Comparison of ENCODE assay signal across 8 cellular contexts in the genomic region with DNA sequence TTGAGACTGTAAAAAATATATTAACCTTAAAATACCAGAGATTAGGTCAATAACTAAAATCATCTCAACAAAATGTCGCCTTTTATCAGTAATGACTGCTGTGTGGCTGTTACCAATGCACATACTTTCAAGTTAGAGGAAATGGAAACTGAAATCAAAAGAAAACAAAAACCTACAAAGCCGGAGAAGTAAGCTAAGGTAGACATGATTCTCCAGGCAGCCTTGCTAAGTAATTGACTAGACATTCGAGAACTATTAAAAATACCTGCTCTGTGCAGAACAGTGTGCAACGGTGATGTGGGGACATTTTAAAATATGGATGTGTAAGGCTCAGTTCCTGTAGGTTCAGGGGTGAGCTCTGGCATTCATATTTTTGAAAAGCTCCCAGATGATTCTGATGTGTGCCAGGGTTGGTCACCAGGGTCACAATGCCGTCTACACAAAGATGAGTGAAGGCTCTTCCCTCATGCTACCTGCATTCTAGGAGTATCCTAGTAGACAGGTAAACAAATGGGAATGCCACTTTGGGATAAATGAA. TPM values are rescaled to one million over a fixed set of nuclear protein-coding genes. Genes with fewer than 3 reads are reported as not detected.
DNase-seq lines count a peak whose midpoint lies in the region; ATAC-seq, FAIRE-seq and TF ChIP-seq lines count a peak whose summit lies in the region.

No MANE protein-coding gene starts in this region.

- H3K4me3 ChIP-seq in BLaER1 treated with 17β-estradiol and CSF1 and Interleukin-3, amounts not matched to agents 10 nM and 100 nM, result peak overlapping the region; percentile 54 to 79 (median 65)
- H3K4me3 ChIP-seq in IMR-90 (ENCODE audit: insufficient read depth, low read depth, low read length) (no peak overlapping the region), mammary epithelial cell (replicated peaks in 1 of 3; ENCODE audit: insufficient read depth in 1 of 3, low read depth in 2 of 3, low read length in 3 of 3) (peak overlapping the region; percentile 50 to 57 (median 56)), mucosa of descending colon (peak overlapping the region; percentile 43)

- CTCF ChIA-PET in IMR-90 (lab: Yijun Ruan, JAX) (no interaction called here), mammary epithelial cell (lab: Charles Lee; ENCODE audit: low non-redundant PET) (no interaction called here)

- H4K5ac ChIP-seq in IMR-90 (ENCODE audit: low read depth, low read length), result peak overlapping the region; percentile 83; the same call in 1 of the 2 replicates

- in situ Hi-C loops in IMR-90 (cut with MboI; ENCODE audit: low sequenced_read_pairs), result no loop called here
- in situ Hi-C loops in mammary epithelial cell (cut with MboI; ENCODE audit: low sequenced_read_pairs in 2 of 2), result no loop called here

- peaks cover 7% of the 10 kb centered on the region; the same call in 1 of the 2 replicates for H3K9me1 ChIP-seq in IMR-90 (ENCODE audit: insufficient read depth, low read length)

- H3K56ac ChIP-seq in IMR-90 (ENCODE audit: extremely low read depth, insufficient read depth, low read length), result no peak overlapping the region

- no peaks in the 10 kb centered on the region for H3K79me2 ChIP-seq in mammary epithelial cell (ENCODE audit: insufficient read depth, low read length)

- peak overlapping the region; percentile 77 for H2AK5ac ChIP-seq in IMR-90 (ENCODE audit: low read depth, low read length)

- H3K23ac ChIP-seq in IMR-90 (ENCODE audit: low read depth, low read length), result peak overlapping the region; percentile 89; the same call in 1 of the 2 replicates

- peak overlapping the region; percentile 34 for H3K18ac ChIP-seq in IMR-90 (ENCODE audit: low read depth, low read length)

- POLR2A ChIA-PET in IMR-90 (lab: Charles Lee; ENCODE audit: unreplicated experiment), result interaction anchor here (1.0 kb wide), 1 partner anchor 35 kb away, joined by 4 read pairs; no protein-coding TSS in a partner anchor

- H3K27ac ChIP-seq in BLaER1 treated with 17β-estradiol and CSF1 and Interleukin-3, amounts not matched to agents 10 nM and 100 nM, result peak overlapping the region; percentile 10 to 83 (median 66); a peak in 18 of 22 replicates
- no peak overlapping the region for H3K27ac ChIP-seq in IMR-90 (ENCODE audit: insufficient read depth, low read length)
- peak overlapping the region; percentile 88 for H3K27ac ChIP-seq in mammary epithelial cell (ENCODE audit: insufficient read depth, low read depth, low read length)

- peak overlapping the region; percentile 86 to 99 (median 93) for H3K4me2 ChIP-seq in BLaER1 treated with 17β-estradiol and CSF1 and Interleukin-3, amounts not matched to agents 10 nM and 100 nM
- H3K4me2 ChIP-seq in IMR-90 (ENCODE audit: low read depth, low read length) (peak overlapping the region; percentile 94), mammary epithelial cell (ENCODE audit: insufficient read depth, low read depth, low read length) (peak overlapping the region; percentile 98)

- H3K79me1 ChIP-seq in IMR-90 (ENCODE audit: low read depth in 1 of 2, low read length in 2 of 2), result no peaks in the 10 kb centered on the region

- H4K8ac ChIP-seq in IMR-90 (ENCODE audit: low read depth in 2 of 2, low read length in 2 of 2), result peak overlapping the region; percentile 78 to 97

- H3K14ac ChIP-seq in IMR-90 (replicated peaks; ENCODE audit: low read depth, low read length), result peak overlapping the region; percentile 93

- H2BK5ac ChIP-seq in IMR-90 (ENCODE audit: low read depth, low read length, poor library complexity, severe bottlenecking), result no peak overlapping the region

- peak overlapping the region; percentile 99 for H2BK120ac ChIP-seq in IMR-90 (ENCODE audit: low read depth, low read length)

- H3K9me3 ChIP-seq in BLaER1 treated with 17β-estradiol and CSF1 and Interleukin-3, amounts not matched to agents 10 nM and 100 nM (replicated peaks in 1 of 11), result no peaks in the 10 kb centered on the region
- no peaks in the 10 kb centered on the region for H3K9me3 ChIP-seq in IMR-90 (ENCODE audit: control insufficient read depth, insufficient read depth, low read length)
- H3K9me3 ChIP-seq in mammary epithelial cell (replicated peaks; ENCODE audit: insufficient read depth, low read length), result no peaks in the 10 kb centered on the region
- H3K9me3 ChIP-seq in mucosa of descending colon, result no peaks in the 10 kb centered on the region

- 80% methylated on average over 1 of the region's 5 CpGs; no CpG with 5 or more reads in 1 of the 2 experiments for WGBS in IMR-90 (ENCODE audit: extremely low coverage in 2 of 2, insufficient read length in 1 of 2), 2 experiments
- 61% methylated on average over 5 of the region's 5 CpGs for WGBS in mammary epithelial cell (ENCODE audit: low coverage, missing lambda C conversion rate)

- H2BK15ac ChIP-seq in IMR-90 (ENCODE audit: low read depth, low read length), result peak overlapping the region; percentile 99

- H3K27me3 ChIP-seq in BLaER1 treated with 17β-estradiol and CSF1 and Interleukin-3, amounts not matched to agents 10 nM and 100 nM, result no peaks in the 10 kb centered on the region
- H3K27me3 ChIP-seq in IMR-90 (ENCODE audit: control insufficient read depth, insufficient read depth, low read length), result no peaks in the 10 kb centered on the region
- H3K27me3 ChIP-seq in mammary epithelial cell (ENCODE audit: insufficient read depth, low read length), result no peaks in the 10 kb centered on the region

- H4K20me1 ChIP-seq in BLaER1 treated with 17β-estradiol and CSF1 and Interleukin-3, amounts not matched to agents 10 nM and 100 nM, result no peaks in the 10 kb centered on the region; a peak in 1 of 22 replicates
- no peaks in the 10 kb centered on the region for H4K20me1 ChIP-seq in IMR-90 (ENCODE audit: insufficient read depth, low read length)
- no peaks in the 10 kb centered on the region for H4K20me1 ChIP-seq in mammary epithelial cell (ENCODE audit: insufficient read depth, low read length)

- H3K4me1 ChIP-seq in BLaER1 treated with 17β-estradiol and CSF1 and Interleukin-3, amounts not matched to agents 10 nM and 100 nM, result peaks cover 19 to 31% (median 27%) of the 10 kb centered on the region in 10 experiments
- H3K4me1 ChIP-seq in IMR-90 (ENCODE audit: control insufficient read depth, insufficient read depth, low read length) (peaks cover 4% of the 10 kb centered on the region), mammary epithelial cell (ENCODE audit: insufficient read depth, low read length) (peaks cover 35% of the 10 kb centered on the region), mucosa of descending colon (ENCODE audit: low read depth) (peaks cover 26% of the 10 kb centered on the region)

- no peak for FAIRE-seq in H54 (lab: Jason Lieb, UNC)

- no peak for ATAC-seq in IMR-90 (ENCODE audit: low read depth)
- ATAC-seq in mucosa of descending colon, result peak; percentile 58

- peak overlapping the region; percentile 55 to 85 (median 73); a peak in 21 of 22 replicates for H3K9ac ChIP-seq in BLaER1 treated with 17β-estradiol and CSF1 and Interleukin-3, amounts not matched to agents 10 nM and 100 nM
- peak overlapping the region; percentile 75; the same call in 1 of the 2 replicates for H3K9ac ChIP-seq in IMR-90 (ENCODE audit: low read depth, low read length)
- peak overlapping the region; percentile 82 for H3K9ac ChIP-seq in mammary epithelial cell (ENCODE audit: insufficient read depth, low read length)

- no peak for TF ChIP-seq RAD21 in IMR-90 (IDR thresholded peaks at IDR 0.05; ENCODE audit: low read length)

- H4K91ac ChIP-seq in IMR-90 (ENCODE audit: insufficient read depth, low read depth, low read length), result peak overlapping the region; percentile 78

- peak overlapping the region; percentile 98 for H2BK20ac ChIP-seq in IMR-90 (ENCODE audit: low read depth, low read length)

- dilution Hi-C loops in IMR-90 (cut with HindIII; ENCODE audit: low sequenced_read_pairs, unreplicated experiment), result no loop called here
- dilution Hi-C loops in mammary epithelial cell (cut with HindIII; ENCODE audit: low sequenced_read_pairs), result no loop called here

- BruUV-seq in IMR-90 (replicated peaks; lab: Mats Ljungman, UMichigan), result no TSS peak
- BruUV-seq in mammary epithelial cell (replicated peaks; lab: Mats Ljungman, UMichigan), result TSS peak; percentile 20

- DNase-seq in GM20000 (ENCODE audit: low spot score) (peak; percentile 58), IMR-90 (no peak), mammary epithelial cell (no peak), mucosa of descending colon (no peak), cerebellar nuclear complex (lab: John Stamatoyannopoulos, UW) (no peak), H54 (ENCODE audit: insufficient read length, low spot score) (no peak), 8988T (no peak)

- H2AK9ac ChIP-seq in IMR-90 (replicated peaks; ENCODE audit: low read depth, low read length, poor library complexity), result no peak overlapping the region

- H3K36me3 ChIP-seq in BLaER1 treated with 17β-estradiol and CSF1 and Interleukin-3, amounts not matched to agents 10 nM and 100 nM, result no peaks in the 10 kb centered on the region
- H3K36me3 ChIP-seq in IMR-90 (ENCODE audit: control insufficient read depth, insufficient read depth, low read length), result no peaks in the 10 kb centered on the region
- no peaks in the 10 kb centered on the region for H3K36me3 ChIP-seq in mammary epithelial cell (ENCODE audit: insufficient read depth, low read length)
- no peaks in the 10 kb centered on the region for H3K36me3 ChIP-seq in mucosa of descending colon (ENCODE audit: low read depth)

- peak overlapping the region; percentile 97 for H2AFZ ChIP-seq in IMR-90 (replicated peaks; ENCODE audit: low read length, poor library complexity)
- H2AFZ ChIP-seq in mammary epithelial cell (ENCODE audit: low read depth, low read length), result peak overlapping the region; percentile 98

- no peak for TF ChIP-seq CTCF in GM20000 (IDR thresholded peaks at IDR 0.05; ENCODE audit: extremely low read depth, missing control alignments)
- TF ChIP-seq CTCF in IMR-90 (conservative IDR thresholded peaks at IDR 0.05; ENCODE audit: low read depth, low read length), result no peak
- no peak for TF ChIP-seq CTCF in mammary epithelial cell (conservative IDR thresholded peaks at IDR 0.05 in 1 of 2, IDR thresholded peaks at IDR 0.05 in 1 of 2; ENCODE audit: extremely low read depth in 1 of 2, insufficient read depth in 1 of 2, low read depth in 1 of 2, low read length in 2 of 2)
- no peak for TF ChIP-seq CTCF in mucosa of descending colon (IDR thresholded peaks at IDR 0.05)

- intact Hi-C loops in IMR-90 (cut with micrococcal nuclease), result loop anchor here (1.0 kb wide), 1 partner anchor 63 kb away; no protein-coding TSS in a partner anchor
- intact Hi-C loops in mammary epithelial cell (cut with micrococcal nuclease), result no loop called here
- intact Hi-C loops in mucosa of descending colon (cut with DNase I, micrococcal nuclease), result no loop called here

- TF ChIP-seq POLR2A in IMR-90 (IDR thresholded peaks at IDR 0.05; ENCODE audit: low read depth, low read length) (no peak), H54 (IDR thresholded peaks at IDR 0.05; ENCODE audit: low read depth, low read length) (no peak)

- peak overlapping the region; percentile 75 for H3K4ac ChIP-seq in IMR-90 (ENCODE audit: low read depth, low read length)

RNA-seq across cellular contexts. Expression of a gene that starts 0.6 kb away (rescaled TPM):
- total RNA-seq in IMR-90 (2012; rRNA removed), result 0.90 and 1.1 TPM in 2 replicates
- polyA plus RNA-seq in IMR-90 (2012; rRNA removed), result 1.0 and 1.6 TPM in 2 replicates
- polyA plus RNA-seq in IMR-90 (2012; cell fraction: cytosol; rRNA removed), result 0.41 and 0.70 TPM in 2 replicates
- polyA plus RNA-seq in IMR-90 (2012; cell fraction: nucleus; rRNA removed; ENCODE audit: low replicate concordance), result 0.45 and 3.4 TPM in 2 replicates
- 1 to 10 TPM; 1.3 to 7.3 TPM for total RNA-seq in mammary epithelial cell
- 1.1 TPM for polyA plus RNA-seq in mammary epithelial cell
- polyA minus RNA-seq in mammary epithelial cell, result not detected
- 10 to 100 TPM; 12.1 to 26.9 (median 19.1) TPM for total RNA-seq in mucosa of descending colon

RNA-seq across cellular contexts. Expression of a gene that starts 30.7 kb away (rescaled TPM):
- total RNA-seq in IMR-90 (2012; rRNA removed) (7.0 and 12.5 TPM in 2 replicates), mammary epithelial cell (10 to 100 TPM in 1 of 2 donors, 1 to 10 TPM in 1; 9.3 to 20.7 TPM), mucosa of descending colon (10 to 100 TPM; 15.9 to 29.7 (median 27.2) TPM)
- polyA plus RNA-seq in IMR-90 (2012; rRNA removed) (22.0 and 28.9 TPM in 2 replicates), mammary epithelial cell (33.9 TPM)
- polyA plus RNA-seq in IMR-90 (2012; cell fraction: cytosol; rRNA removed), result 4.2 and 6.8 TPM in 2 replicates
- polyA plus RNA-seq in IMR-90 (2012; cell fraction: nucleus; rRNA removed; ENCODE audit: low replicate concordance), result 3.5 and 6.9 TPM in 2 replicates
- 12.9 TPM for polyA minus RNA-seq in mammary epithelial cell
